In genomic region chr1:84152649-84153056, GRCh38 we compare ENCODE assay signal across 8 cellular contexts. TPM values are rescaled to one million over a fixed set of nuclear protein-coding genes. Genes with fewer than 3 reads are reported as not detected.
A peak's percentile ranks its signal among the peaks of the same experiment; 100 is the strongest.
DNase-seq lines count a peak whose midpoint lies in the region; ATAC-seq, FAIRE-seq and TF ChIP-seq lines count a peak whose summit lies in the region.

No MANE protein-coding gene starts in this region.

- intact Hi-C loops in stomach (cut with DNase I; ENCODE audit: low total_unique reads) = no loop called here

- TF ChIP-seq EP300 in stomach (IDR thresholded peaks at IDR 0.05) (no peak), suprapubic skin (IDR thresholded peaks at IDR 0.05) (no peak)

- no peak for TF ChIP-seq CTCF in GM06990 (IDR thresholded peaks at IDR 0.05; ENCODE audit: insufficient read depth, low read length, poor library complexity, severe bottlenecking)
- TF ChIP-seq CTCF in astrocyte (IDR thresholded peaks at IDR 0.05; ENCODE audit: insufficient read depth, low read depth, low read length) = no peak
- no peak for TF ChIP-seq CTCF in stomach (IDR thresholded peaks at IDR 0.05)
- no peak for TF ChIP-seq CTCF in suprapubic skin (IDR thresholded peaks at IDR 0.05)

- no peaks in the 10 kb centered on the region for H3K36me3 Mint-ChIP-seq in astrocyte (ENCODE audit: low read depth, unreplicated experiment)

- H3K9me3 ChIP-seq in astrocyte (ENCODE audit: insufficient read depth, low read depth, low read length) (no peaks in the 10 kb centered on the region), stomach (no peaks in the 10 kb centered on the region), suprapubic skin (no peaks in the 10 kb centered on the region)

- no peak overlapping the region for H2AFZ ChIP-seq in astrocyte (ENCODE audit: low read depth, low read length)

- H3K4me3 Mint-ChIP-seq in astrocyte (ENCODE audit: unreplicated experiment) = no peak overlapping the region

- H3K4me1 ChIP-seq in astrocyte (ENCODE audit: insufficient read depth, low read length) (peaks cover 9% of the 10 kb centered on the region), stomach (peaks cover 0 to 36% (median 7%) of the 10 kb centered on the region in 4 donors), suprapubic skin (peaks cover 7% of the 10 kb centered on the region)

- H3K4me1 Mint-ChIP-seq in astrocyte (ENCODE audit: low read depth, unreplicated experiment) = peaks cover 6% of the 10 kb centered on the region

- no peaks in the 10 kb centered on the region for H3K36me3 ChIP-seq in GM06990 (ENCODE audit: control insufficient read depth, insufficient read depth, low read length)
- no peaks in the 10 kb centered on the region for H3K36me3 ChIP-seq in astrocyte (ENCODE audit: insufficient read depth, low read length)
- H3K36me3 ChIP-seq in stomach = no peaks in the 10 kb centered on the region
- no peaks in the 10 kb centered on the region for H3K36me3 ChIP-seq in suprapubic skin

- FAIRE-seq in astrocyte (lab: Jason Lieb, UNC) = no peak

- no peaks in the 10 kb centered on the region for H4K20me1 ChIP-seq in astrocyte (ENCODE audit: insufficient read depth, low read length)

- 81 to 87% (median 85%) methylated on average over 3 of the region's 3 CpGs for WGBS in stomach, 5 donors
- 95% methylated on average over 3 of the region's 3 CpGs for WGBS in suprapubic skin

- DNase-seq in GM06990 (ENCODE audit: extremely low read depth, insufficient read length) (peak; percentile 49), astrocyte (ENCODE audit: low read depth) (peak; percentile 28), stomach (no peak), cerebellar nuclear complex (lab: John Stamatoyannopoulos, UW) (no peak), suprapubic skin (ENCODE audit: low spot score in 2 of 2) (no peak)
- no peak for DNase-seq in activated effector memory CD4-positive, alpha-beta T cell treated with anti-CD3 and anti-CD28 coated beads, Interleukin-2, amount 50 U/mL, for 16 hours

- H3K27ac Mint-ChIP-seq in astrocyte (ENCODE audit: unreplicated experiment) = no peak overlapping the region

- no peak overlapping the region for H3K9ac ChIP-seq in astrocyte (ENCODE audit: low read length)

- H3K79me2 ChIP-seq in astrocyte (ENCODE audit: insufficient read depth, low read length) = no peaks in the 10 kb centered on the region

- ATAC-seq in GM19463 (IDR thresholded peaks at IDR 0.05; ENCODE audit: unreplicated experiment) = peak; percentile 82
- peak; percentile 82 for ATAC-seq in HG03159 (IDR thresholded peaks at IDR 0.05; ENCODE audit: unreplicated experiment)

- H3K4me3 ChIP-seq in GM06990 (replicated peaks; ENCODE audit: low read depth, low read length) (no peak overlapping the region), astrocyte (ENCODE audit: insufficient read depth, low read depth, low read length) (no peak overlapping the region), stomach (no peak overlapping the region), suprapubic skin (no peak overlapping the region)

- H3K27me3 Mint-ChIP-seq in astrocyte (ENCODE audit: low read depth, unreplicated experiment) = no peaks in the 10 kb centered on the region

- H3K27me3 ChIP-seq in GM06990 (replicated peaks; ENCODE audit: control insufficient read depth, insufficient read depth, low read length) = no peaks in the 10 kb centered on the region
- no peaks in the 10 kb centered on the region for H3K27me3 ChIP-seq in astrocyte (ENCODE audit: insufficient read depth, low read length)
- H3K27me3 ChIP-seq in stomach = no peaks in the 10 kb centered on the region
- no peaks in the 10 kb centered on the region for H3K27me3 ChIP-seq in suprapubic skin

- no peak overlapping the region for H3K4me2 ChIP-seq in astrocyte (ENCODE audit: low read length)

- TF ChIP-seq POLR2A in stomach (IDR thresholded peaks at IDR 0.05) = no peak
- TF ChIP-seq POLR2A in suprapubic skin (IDR thresholded peaks at IDR 0.05) = no peak

- H3K27ac ChIP-seq in astrocyte (ENCODE audit: low read depth, low read length) = no peak overlapping the region
- H3K27ac ChIP-seq in stomach = no peak overlapping the region
- no peak overlapping the region for H3K27ac ChIP-seq in suprapubic skin

- H3K9me3 Mint-ChIP-seq in astrocyte (ENCODE audit: unreplicated experiment) = no peaks in the 10 kb centered on the region

RNA-seq across cellular contexts. Expression of gene PRKACB, which starts 8.6 kb away (rescaled TPM):
- 60.7 and 64.9 TPM in 2 replicates for total RNA-seq in astrocyte
- total RNA-seq in stomach = 10 to 100 TPM; 21.4 to 64.8 (median 43.8) TPM
- polyA plus RNA-seq in stomach = 10 to 100 TPM; 13.8 to 33.1 (median 29.6) TPM
- total RNA-seq in suprapubic skin = 10 to 100 TPM in 2 of 4 donors, 1 to 10 TPM in 2; 6.6 to 12.2 (median 9.1) TPM

Comparison
In these comparisons a context has a peak if more than half of its experiments do, and no peak if none do; other contexts are left out.
1. DNase-seq: peak in GM06990 (single experiment) and astrocyte (single experiment); none in stomach (single experiment), cerebellar nuclear complex (0 of 2), activated effector memory CD4-positive, alpha-beta T cell treated with anti-CD3 and anti-CD28 coated beads, Interleukin-2, amount 50 U/mL, for 16 hours (single experiment) and suprapubic skin (0 of 2).